ENCODE assay signal across 7 cellular contexts in genomic region chr14:76175942-76176341, GRCh38.
"Had no signal": no experiment of that assay in that cellular context is flagged by ENCODE, and none has a peak within 500 bp of the region (broad histone marks: within the 10 kb centered on the region; RNA-seq: fewer than 3 reads in every experiment).

No MANE protein-coding gene starts in this region.

- ATAC-seq: GM23338 had no signal

- H2AFZ ChIP-seq: GM23338 had no signal

- H3K9ac ChIP-seq: KMS-11 had no signal

- H3K4me3 ChIP-seq: GM23338 had no signal

- DNase-seq: H9, HCEC 1CT, KBM-7 had no signal

- FAIRE-seq: H1, H54 had no signal

- H3K4me1 Mint-ChIP-seq: GM23338, H9 had no signal

- H3K27ac ChIP-seq: KMS-11 had no signal

- H3K4me2 ChIP-seq: GM23338, KMS-11 had no signal

- H3K4me3 Mint-ChIP-seq: GM23338, H9 had no signal

- H3K27ac Mint-ChIP-seq: GM23338 had no signal

- H3K9me3 Mint-ChIP-seq: GM23338, H9 had no signal
